Comparison of ENCODE assay signal across 13 cellular contexts in genomic region chr2:121195036-121195435, GRCh38.
DNase-seq lines count a peak whose midpoint lies in the region; ATAC-seq, FAIRE-seq and TF ChIP-seq lines count a peak whose summit lies in the region.
"Had no signal": no experiment of that assay in that cellular context is flagged by ENCODE, and none has a peak within 500 bp of the region (broad histone marks: within the 10 kb centered on the region; RNA-seq: fewer than 3 reads in every experiment).

No MANE protein-coding gene starts in this region.

- H3K79me2 ChIP-seq in keratinocyte (ENCODE audit: control insufficient read depth, insufficient read depth, low read length), result no peaks in the 10 kb centered on the region

- no peak overlapping the region for H3K4me3 ChIP-seq in RWPE2 (ENCODE audit: severe bottlenecking)
- no peak overlapping the region for H3K4me3 ChIP-seq in keratinocyte (ENCODE audit: control insufficient read depth in 2 of 3, extremely low read depth in 1 of 3, insufficient read depth in 2 of 3, low read depth in 1 of 3, low read length in 3 of 3)
- H3K4me3 ChIP-seq in spleen, result no peak overlapping the region
- H3K4me3 ChIP-seq in Caco-2 (ENCODE audit: low read depth, low read length), result no peak overlapping the region
- H3K4me3 ChIP-seq: BLaER1 treated with 17β-estradiol and CSF1 and Interleukin-3, amounts not matched to agents 10 nM and 100 nM had no signal

- H3K36me3 ChIP-seq in RWPE2 (ENCODE audit: low read depth), result no peaks in the 10 kb centered on the region
- no peaks in the 10 kb centered on the region for H3K36me3 ChIP-seq in keratinocyte (ENCODE audit: control insufficient read depth in 2 of 2, extremely low read depth in 1 of 2, insufficient read depth in 2 of 2, low read length in 2 of 2)
- H3K36me3 ChIP-seq in spleen, result no peaks in the 10 kb centered on the region
- H3K36me3 ChIP-seq in Caco-2 (ENCODE audit: control insufficient read depth, insufficient read depth, low read length), result no peaks in the 10 kb centered on the region
- H3K36me3 ChIP-seq: BLaER1 treated with 17β-estradiol and CSF1 and Interleukin-3, amounts not matched to agents 10 nM and 100 nM had no signal

- H3K4me3 Mint-ChIP-seq in Calu3 (ENCODE audit: low read depth, unreplicated experiment) (no peak overlapping the region), Caco-2 (ENCODE audit: unreplicated experiment) (no peak overlapping the region)
- H3K4me3 Mint-ChIP-seq: B cell had no signal

- H3K27me3 ChIP-seq in RWPE2 (ENCODE audit: insufficient read depth, poor library complexity, severe bottlenecking) (no peaks in the 10 kb centered on the region), keratinocyte (ENCODE audit: control insufficient read depth, extremely low read depth, insufficient read depth, low read length) (no peaks in the 10 kb centered on the region), spleen (replicated peaks in 1 of 7) (no peaks in the 10 kb centered on the region), Caco-2 (replicated peaks; ENCODE audit: control insufficient read depth, insufficient read depth, low read length) (no peaks in the 10 kb centered on the region)
- H3K27me3 ChIP-seq: BLaER1 treated with 17β-estradiol and CSF1 and Interleukin-3, amounts not matched to agents 10 nM and 100 nM had no signal

- peaks cover 29% of the 10 kb centered on the region for H3K4me1 ChIP-seq in RWPE2 (ENCODE audit: insufficient read depth, poor library complexity, severe bottlenecking)
- H3K4me1 ChIP-seq in keratinocyte (ENCODE audit: control insufficient read depth, extremely low read depth, insufficient read depth, low read length), result peaks cover 33% of the 10 kb centered on the region
- H3K4me1 ChIP-seq in spleen, result peaks cover 0 to 20% (median 0%) of the 10 kb centered on the region in 6 donors
- no peaks in the 10 kb centered on the region for H3K4me1 ChIP-seq in Caco-2

- H4K20me1 ChIP-seq in keratinocyte (ENCODE audit: control insufficient read depth, extremely low read depth, insufficient read depth, low read length), result no peaks in the 10 kb centered on the region
- H4K20me1 ChIP-seq: BLaER1 treated with 17β-estradiol and CSF1 and Interleukin-3, amounts not matched to agents 10 nM and 100 nM had no signal

- no peaks in the 10 kb centered on the region for H3K9me3 ChIP-seq in RWPE2 (ENCODE audit: severe bottlenecking)
- H3K9me3 ChIP-seq in keratinocyte (ENCODE audit: control insufficient read depth, low read depth, low read length), result no peaks in the 10 kb centered on the region
- no peaks in the 10 kb centered on the region for H3K9me3 ChIP-seq in spleen
- no peaks in the 10 kb centered on the region for H3K9me3 ChIP-seq in Caco-2
- H3K9me3 ChIP-seq: BLaER1 treated with 17β-estradiol and CSF1 and Interleukin-3, amounts not matched to agents 10 nM and 100 nM had no signal

- peak overlapping the region; percentile 50 for H3K27ac Mint-ChIP-seq in Calu3 (ENCODE audit: unreplicated experiment)
- no peak overlapping the region for H3K27ac Mint-ChIP-seq in Caco-2 (ENCODE audit: unreplicated experiment)
- H3K27ac Mint-ChIP-seq: B cell had no signal

- H3K27ac ChIP-seq in RWPE2 (ENCODE audit: poor library complexity, severe bottlenecking) (peak overlapping the region; percentile 93), keratinocyte (ENCODE audit: control insufficient read depth, insufficient read depth, low read length) (no peak overlapping the region), spleen (no peak overlapping the region)
- H3K27ac ChIP-seq: BLaER1 treated with 17β-estradiol and CSF1 and Interleukin-3, amounts not matched to agents 10 nM and 100 nM had no signal

- H3K4me1 Mint-ChIP-seq in Calu3 (ENCODE audit: low read depth, unreplicated experiment) (peaks cover 30% of the 10 kb centered on the region), Caco-2 (ENCODE audit: low read depth, unreplicated experiment) (peaks cover 5% of the 10 kb centered on the region)
- H3K4me1 Mint-ChIP-seq: B cell had no signal

- WGBS in spleen, 5 donors, result 63 to 85% (median 81%) methylated on average over 5 of the region's 5 CpGs

- intact Hi-C loops in Calu3 (cut with micrococcal nuclease; ENCODE audit: unreplicated experiment) (loop anchor here (5.0 kb wide), 1 partner anchor 582 kb away; no protein-coding TSS in a partner anchor), spleen (cut with DNase I; ENCODE audit: low total_unique reads) (no loop called here), Caco-2 (cut with micrococcal nuclease; ENCODE audit: unreplicated experiment) (no loop called here)

- CTCF ChIA-PET in Calu3 (lab: Charles Lee), result interaction anchor here (0.6 to 1.7 kb wide), 4 partner anchors 11 to 134 kb away, joined by 3 to 5 read pairs (median 5); no protein-coding TSS in a partner anchor
- CTCF ChIA-PET in Caco-2 (lab: Charles Lee), result no interaction called here

- H3K27me3 Mint-ChIP-seq in Calu3 (ENCODE audit: unreplicated experiment) (no peaks in the 10 kb centered on the region), Caco-2 (ENCODE audit: insufficient read depth, unreplicated experiment) (no peaks in the 10 kb centered on the region)
- H3K27me3 Mint-ChIP-seq: B cell had no signal

- peaks cover 3% of the 10 kb centered on the region for H3K36me3 Mint-ChIP-seq in Calu3 (ENCODE audit: insufficient read depth, unreplicated experiment)
- H3K36me3 Mint-ChIP-seq in Caco-2 (ENCODE audit: insufficient read depth, unreplicated experiment), result peaks cover 6% of the 10 kb centered on the region

- no peaks in the 10 kb centered on the region for H3K9me1 ChIP-seq in keratinocyte (ENCODE audit: control insufficient read depth, extremely low read depth, insufficient read depth, low read length)

- POLR2A ChIA-PET in Caco-2 (lab: Charles Lee), result no interaction called here

- no peak for TF ChIP-seq POLR2A in spleen (IDR thresholded peaks at IDR 0.05)

- peak; percentile 39 for FAIRE-seq in keratinocyte (lab: Jason Lieb, UNC)
- FAIRE-seq in HTR-8/SVneo (lab: Jason Lieb, UNC), result no peak

- BruUV-seq in Calu3 (replicated peaks; lab: Mats Ljungman, UMichigan) (no TSS peak), Caco-2 (replicated peaks; lab: Mats Ljungman, UMichigan) (no TSS peak)

- no peak overlapping the region for H3K4me2 ChIP-seq in keratinocyte (ENCODE audit: control insufficient read depth, extremely low read depth, insufficient read depth, low read depth, low read length)
- H3K4me2 ChIP-seq: BLaER1 treated with 17β-estradiol and CSF1 and Interleukin-3, amounts not matched to agents 10 nM and 100 nM had no signal

- dilution Hi-C loops in keratinocyte (cut with MboI; ENCODE audit: extremely low pct_ligation_motif_present, low sequenced_read_pairs), result no loop called here

- no peaks in the 10 kb centered on the region for H3K9me3 Mint-ChIP-seq in Calu3 (ENCODE audit: low read depth, unreplicated experiment)
- no peaks in the 10 kb centered on the region for H3K9me3 Mint-ChIP-seq in Caco-2 (ENCODE audit: unreplicated experiment)

- no peak for TF ChIP-seq CTCF in Calu3 (IDR thresholded peaks at IDR 0.05; ENCODE audit: unreplicated experiment)
- no peak for TF ChIP-seq CTCF in RWPE2 (IDR thresholded peaks at IDR 0.05; ENCODE audit: poor library complexity, severe bottlenecking)
- no peak for TF ChIP-seq CTCF in keratinocyte (optimal IDR thresholded peaks at IDR 0.05 in 1 of 3, IDR thresholded peaks at IDR 0.05 in 1 of 3, conservative IDR thresholded peaks at IDR 0.05 in 1 of 3; ENCODE audit: extremely low read depth in 1 of 3, insufficient read depth in 2 of 3, low read length in 3 of 3)
- no peak for TF ChIP-seq CTCF in spleen (IDR thresholded peaks at IDR 0.05 in 8 of 11, conservative IDR thresholded peaks at IDR 0.05 in 3 of 11)
- TF ChIP-seq CTCF in Caco-2 (IDR thresholded peaks at IDR 0.05; ENCODE audit: insufficient read depth in 1 of 2, low read depth in 1 of 2, low read length in 1 of 2, severe bottlenecking in 1 of 2, unreplicated experiment in 1 of 2), result no peak

- ATAC-seq in RWPE2 (ENCODE audit: low read depth) (no peak), GM18909 (IDR thresholded peaks at IDR 0.05; ENCODE audit: poor library complexity, unreplicated experiment) (no peak)

- H2AFZ ChIP-seq in keratinocyte (ENCODE audit: control insufficient read depth, low read length), result no peak overlapping the region

- DNase-seq in Calu3 (no peak), RWPE2 (ENCODE audit: low spot score) (no peak), keratinocyte (ENCODE audit: low read depth, low spot score) (no peak), spleen (peak; percentile 60), Caco-2 (no peak), HTR-8/SVneo (ENCODE audit: insufficient read length, low spot score) (no peak)
- DNase-seq: DMS79 treated with DMSO at 0.1 percent for 48 hours, GF-D8, GOT3, H7 had no signal

- H3K9ac ChIP-seq in keratinocyte (ENCODE audit: control insufficient read depth, extremely low read depth, insufficient read depth, low read length), result no peak overlapping the region
- H3K9ac ChIP-seq: BLaER1 treated with 17β-estradiol and CSF1 and Interleukin-3, amounts not matched to agents 10 nM and 100 nM had no signal
